In the genomic region with DNA sequence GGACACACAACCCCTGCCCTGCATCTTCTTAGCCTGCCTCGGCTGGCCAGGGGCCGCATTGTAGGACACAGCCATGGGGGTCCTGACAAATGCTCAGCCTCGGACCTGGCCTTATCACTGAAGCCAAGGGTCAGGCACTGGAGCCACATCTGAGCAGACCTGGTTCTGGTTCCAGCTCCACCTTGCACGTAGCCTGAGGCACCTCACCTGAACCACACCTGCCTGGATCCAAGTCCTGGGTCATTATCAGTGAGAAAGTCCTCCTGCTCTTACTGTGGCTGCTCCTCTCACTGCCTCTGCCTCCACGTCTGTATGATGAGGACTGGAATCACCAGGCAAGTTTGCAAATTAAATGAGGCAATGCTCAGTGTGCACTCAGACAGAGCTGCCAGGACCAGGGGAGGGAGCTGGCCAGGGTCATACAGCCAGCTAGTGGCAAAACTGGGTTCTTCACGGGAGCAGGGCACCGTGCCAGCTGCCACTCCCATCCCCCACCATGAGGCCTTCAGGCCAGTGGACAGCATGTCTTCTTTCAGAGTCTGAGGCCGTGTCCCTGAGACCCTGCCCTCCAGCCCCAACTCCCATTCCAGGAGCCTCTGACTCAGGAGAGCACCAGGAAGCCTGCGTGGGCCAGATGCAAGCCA, we compare ENCODE assay signal across 1 cellular context.
TF ChIP-seq lines count a peak whose summit lies in the region.

No MANE protein-coding gene starts in this region.

TF ChIP-seq in SK-N-SH treated with all-trans-retinoic acid at 6 μM for 48 hours, 23 proteins besides CTCF, POLR2A, EP300 and RAD21 (continued from another document):
- TF ChIP-seq, protein P1, sequence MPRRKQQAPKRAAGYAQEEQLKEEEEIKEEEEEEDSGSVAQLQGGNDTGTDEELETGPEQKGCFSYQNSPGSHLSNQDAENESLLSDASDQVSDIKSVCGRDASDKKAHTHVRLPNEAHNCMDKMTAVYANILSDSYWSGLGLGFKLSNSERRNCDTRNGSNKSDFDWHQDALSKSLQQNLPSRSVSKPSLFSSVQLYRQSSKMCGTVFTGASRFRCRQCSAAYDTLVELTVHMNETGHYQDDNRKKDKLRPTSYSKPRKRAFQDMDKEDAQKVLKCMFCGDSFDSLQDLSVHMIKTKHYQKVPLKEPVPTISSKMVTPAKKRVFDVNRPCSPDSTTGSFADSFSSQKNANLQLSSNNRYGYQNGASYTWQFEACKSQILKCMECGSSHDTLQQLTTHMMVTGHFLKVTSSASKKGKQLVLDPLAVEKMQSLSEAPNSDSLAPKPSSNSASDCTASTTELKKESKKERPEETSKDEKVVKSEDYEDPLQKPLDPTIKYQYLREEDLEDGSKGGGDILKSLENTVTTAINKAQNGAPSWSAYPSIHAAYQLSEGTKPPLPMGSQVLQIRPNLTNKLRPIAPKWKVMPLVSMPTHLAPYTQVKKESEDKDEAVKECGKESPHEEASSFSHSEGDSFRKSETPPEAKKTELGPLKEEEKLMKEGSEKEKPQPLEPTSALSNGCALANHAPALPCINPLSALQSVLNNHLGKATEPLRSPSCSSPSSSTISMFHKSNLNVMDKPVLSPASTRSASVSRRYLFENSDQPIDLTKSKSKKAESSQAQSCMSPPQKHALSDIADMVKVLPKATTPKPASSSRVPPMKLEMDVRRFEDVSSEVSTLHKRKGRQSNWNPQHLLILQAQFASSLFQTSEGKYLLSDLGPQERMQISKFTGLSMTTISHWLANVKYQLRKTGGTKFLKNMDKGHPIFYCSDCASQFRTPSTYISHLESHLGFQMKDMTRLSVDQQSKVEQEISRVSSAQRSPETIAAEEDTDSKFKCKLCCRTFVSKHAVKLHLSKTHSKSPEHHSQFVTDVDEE (CRISPR knock-in tag; IDR thresholded peaks at IDR 0.05), result no peak
- no peak for TF ChIP-seq ESRRG (CRISPR knock-in tag; IDR thresholded peaks at IDR 0.05)
- TF ChIP-seq, protein P2, sequence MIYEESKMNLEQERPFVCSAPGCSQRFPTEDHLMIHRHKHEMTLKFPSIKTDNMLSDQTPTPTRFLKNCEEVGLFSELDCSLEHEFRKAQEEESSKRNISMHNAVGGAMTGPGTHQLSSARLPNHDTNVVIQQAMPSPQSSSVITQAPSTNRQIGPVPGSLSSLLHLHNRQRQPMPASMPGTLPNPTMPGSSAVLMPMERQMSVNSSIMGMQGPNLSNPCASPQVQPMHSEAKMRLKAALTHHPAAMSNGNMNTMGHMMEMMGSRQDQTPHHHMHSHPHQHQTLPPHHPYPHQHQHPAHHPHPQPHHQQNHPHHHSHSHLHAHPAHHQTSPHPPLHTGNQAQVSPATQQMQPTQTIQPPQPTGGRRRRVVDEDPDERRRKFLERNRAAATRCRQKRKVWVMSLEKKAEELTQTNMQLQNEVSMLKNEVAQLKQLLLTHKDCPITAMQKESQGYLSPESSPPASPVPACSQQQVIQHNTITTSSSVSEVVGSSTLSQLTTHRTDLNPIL (CRISPR knock-in tag; IDR thresholded peaks at IDR 0.05; ENCODE audit: low read depth), result no peak
